In genomic region chr18:77339093-77339492, GRCh38 we compare ENCODE assay signal across 23 cellular contexts.
A peak's percentile ranks its signal among the peaks of the same experiment; 100 is the strongest.
DNase-seq lines count a peak whose midpoint lies in the region; ATAC-seq lines count a peak whose summit lies in the region.
"Had no signal": no experiment of that assay in that cellular context is flagged by ENCODE, and none has a peak within 500 bp of the region (broad histone marks: within the 10 kb centered on the region; RNA-seq: fewer than 3 reads in every experiment).

No MANE protein-coding gene starts in this region.

- no peak overlapping the region for H3K27ac Mint-ChIP-seq in stimulated activated naive CD8-positive, alpha-beta T cell treated with anti-CD3 and anti-CD28 coated beads, Interleukin-15, amount 100 ng/mL, for 72 hours
- H3K27ac Mint-ChIP-seq: CD4-positive, alpha-beta memory T cell; CD4-positive, CD25-positive, alpha-beta regulatory T cell; CD8-positive, alpha-beta memory T cell had no signal

- no peaks in the 10 kb centered on the region for H3K4me1 ChIP-seq in neuronal stem cell (ENCODE audit: control insufficient read depth in 2 of 2, insufficient read depth in 1 of 2, low read depth in 1 of 2, low read length in 2 of 2)
- H3K4me1 ChIP-seq: BLaER1 had no signal

- no peak overlapping the region for H3K4me2 ChIP-seq in neuronal stem cell (ENCODE audit: insufficient read depth, low read length, poor library complexity, severe bottlenecking)
- H3K4me2 ChIP-seq: BLaER1 had no signal

- no peaks in the 10 kb centered on the region for H3K27me3 ChIP-seq in neuronal stem cell (ENCODE audit: control insufficient read depth in 3 of 3, insufficient read depth in 3 of 3, low read depth in 1 of 3, low read length in 3 of 3)
- H3K27me3 ChIP-seq: BE2C, BLaER1 had no signal

- no peak overlapping the region for H2AFZ ChIP-seq in neuronal stem cell (ENCODE audit: low read length)

- H3K9ac ChIP-seq in neuronal stem cell (ENCODE audit: low read depth, low read length, poor library complexity) = no peak overlapping the region
- H3K9ac ChIP-seq: BLaER1 had no signal

- H3K9me3 ChIP-seq in neuronal stem cell (replicated peaks in 1 of 2; ENCODE audit: control insufficient read depth in 2 of 2, insufficient read depth in 1 of 2, low read depth in 1 of 2, low read length in 2 of 2) = no peaks in the 10 kb centered on the region
- H3K9me3 ChIP-seq: BE2C, BLaER1 had no signal

- DNase-seq in stimulated activated naive CD8-positive, alpha-beta T cell treated with anti-CD3 and anti-CD28 coated beads, Interleukin-15, amount 100 ng/mL, for 72 hours = no peak
- DNase-seq in stimulated activated naive CD8-positive, alpha-beta T cell treated with anti-CD3 and anti-CD28 coated beads, Interleukin-15, Interleukin-2, amounts not matched to agents 100 U/mL and 50 U/mL, for 24 hours = no peak
- DNase-seq in neuronal stem cell (ENCODE audit: low spot score) (no peak), mesenteric fat pad (ENCODE audit: low spot score) (no peak)
- DNase-seq: 8988T; ACHN; BE2C; C1 segment of cervical spinal cord; CD4-positive, alpha-beta memory T cell; CD4-positive, CD25-positive, alpha-beta regulatory T cell; CD8-positive, alpha-beta memory T cell; COR-L47; DMS 273 treated with DMSO at 0.1 percent for 48 hours; DMS153; DMS53; DMS79; DND-41; EL; GDM1 had no signal

- H3K4ac ChIP-seq in neuronal stem cell (ENCODE audit: low read length) = no peak overlapping the region

- WGBS in neuronal stem cell (ENCODE audit: extremely low coverage in 2 of 2, insufficient read length in 2 of 2, insufficient replicate concordance in 1 of 2), 2 donors = no CpG with 5 or more reads among the region's 6 CpGs

- no peak overlapping the region for H3K23ac ChIP-seq in neuronal stem cell (ENCODE audit: low read depth, low read length, poor library complexity)

- peaks cover 5% of the 10 kb centered on the region for H3K79me1 ChIP-seq in neuronal stem cell (ENCODE audit: low read depth, low read length)

- no peaks in the 10 kb centered on the region for H3K4me1 Mint-ChIP-seq in stimulated activated naive CD8-positive, alpha-beta T cell treated with anti-CD3 and anti-CD28 coated beads, Interleukin-15, amount 100 ng/mL, for 72 hours
- H3K4me1 Mint-ChIP-seq: CD14-positive monocyte; CD4-positive, alpha-beta memory T cell; CD8-positive, alpha-beta memory T cell had no signal

- no peak overlapping the region for H2AK5ac ChIP-seq in neuronal stem cell (ENCODE audit: low read depth, low read length)

- peak; percentile 26 for ATAC-seq in stimulated activated naive CD8-positive, alpha-beta T cell treated with anti-CD3 and anti-CD28 coated beads, Interleukin-15, amount 100 ng/mL, for 72 hours
- no peak for ATAC-seq in stimulated activated naive CD8-positive, alpha-beta T cell treated with anti-CD3 and anti-CD28 coated beads, Interleukin-15, Interleukin-2, amounts not matched to agents 100 U/mL and 50 U/mL, for 24 hours
- no peak for ATAC-seq in HG03095 (IDR thresholded peaks at IDR 0.05; ENCODE audit: unreplicated experiment)
- ATAC-seq: GM12878 had no signal

- no peak overlapping the region for H3K14ac ChIP-seq in neuronal stem cell (ENCODE audit: low read length)

- no peak overlapping the region for H2BK5ac ChIP-seq in neuronal stem cell (ENCODE audit: low read length)

- no peak overlapping the region for H4K91ac ChIP-seq in neuronal stem cell (ENCODE audit: low read depth, low read length, poor library complexity)

- H4K8ac ChIP-seq in neuronal stem cell (ENCODE audit: low read depth, low read length) = no peak overlapping the region

- H3K9me3 Mint-ChIP-seq in stimulated activated naive CD8-positive, alpha-beta T cell treated with anti-CD3 and anti-CD28 coated beads, Interleukin-15, amount 100 ng/mL, for 72 hours = no peaks in the 10 kb centered on the region

- no peak overlapping the region for H2BK120ac ChIP-seq in neuronal stem cell (ENCODE audit: low read depth, low read length)

- H2BK12ac ChIP-seq in neuronal stem cell (ENCODE audit: low read length) = no peak overlapping the region

- no peak overlapping the region for H3K27ac ChIP-seq in neuronal stem cell (replicated peaks; ENCODE audit: low read length)
- H3K27ac ChIP-seq: BLaER1 had no signal

- H3K18ac ChIP-seq in neuronal stem cell (ENCODE audit: low read length) = peak overlapping the region; percentile 41

- no peak overlapping the region for H3K4me3 Mint-ChIP-seq in stimulated activated naive CD8-positive, alpha-beta T cell treated with anti-CD3 and anti-CD28 coated beads, Interleukin-15, amount 100 ng/mL, for 72 hours
- H3K4me3 Mint-ChIP-seq: CD14-positive monocyte; CD4-positive, alpha-beta memory T cell; CD4-positive, CD25-positive, alpha-beta regulatory T cell; CD8-positive, alpha-beta memory T cell had no signal

- H3K4me3 ChIP-seq in neuronal stem cell (ENCODE audit: low read length in 2 of 2) = no peak overlapping the region
- H3K4me3 ChIP-seq: BLaER1, GM12878 had no signal

- H3K27me3 Mint-ChIP-seq in stimulated activated naive CD8-positive, alpha-beta T cell treated with anti-CD3 and anti-CD28 coated beads, Interleukin-15, amount 100 ng/mL, for 72 hours = peaks cover 60% of the 10 kb centered on the region

- H2BK15ac ChIP-seq in neuronal stem cell (ENCODE audit: low read length) = no peak overlapping the region

- H3K36me3 ChIP-seq in neuronal stem cell (replicated peaks in 1 of 2; ENCODE audit: control insufficient read depth in 2 of 2, insufficient read depth in 2 of 2, low read length in 2 of 2) = no peaks in the 10 kb centered on the region
- H3K36me3 ChIP-seq: BE2C, BLaER1 had no signal
